18 cellular contexts compared by ENCODE assay signal in the genomic region with DNA sequence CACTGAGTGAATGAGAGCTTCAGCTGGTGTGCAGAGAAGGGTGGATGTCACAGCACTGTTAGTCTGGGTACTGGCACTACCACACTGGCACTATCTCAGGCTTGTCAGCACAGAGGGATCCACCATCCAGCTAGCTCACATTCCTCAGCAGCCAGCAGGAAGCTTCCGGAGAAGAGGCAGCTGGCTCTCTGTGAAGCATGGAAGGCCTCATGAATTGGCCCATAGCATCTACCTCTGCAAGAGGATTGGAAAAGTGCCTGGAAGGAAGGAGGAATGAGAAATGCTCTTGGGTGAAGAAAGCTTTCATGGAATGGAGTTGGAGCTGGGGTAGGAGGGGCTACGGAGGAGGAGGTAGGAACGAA. TPM values are rescaled to one million over a fixed set of nuclear protein-coding genes. Genes with fewer than 3 reads are reported as not detected.
DNase-seq lines count a peak whose midpoint lies in the region; ATAC-seq, FAIRE-seq and TF ChIP-seq lines count a peak whose summit lies in the region.
"Had no signal": no experiment of that assay in that cellular context is flagged by ENCODE, and none has a peak within 500 bp of the region (broad histone marks: within the 10 kb centered on the region; RNA-seq: fewer than 3 reads in every experiment).

No MANE protein-coding gene starts in this region.

- TF ChIP-seq CTCF in heart left ventricle (IDR thresholded peaks at IDR 0.05): no peak
- TF ChIP-seq CTCF in keratinocyte (optimal IDR thresholded peaks at IDR 0.05 in 1 of 3, IDR thresholded peaks at IDR 0.05 in 1 of 3, conservative IDR thresholded peaks at IDR 0.05 in 1 of 3; ENCODE audit: extremely low read depth in 1 of 3, insufficient read depth in 2 of 3, low read length in 3 of 3): no peak
- no peak for TF ChIP-seq CTCF in spleen (IDR thresholded peaks at IDR 0.05 in 8 of 11, conservative IDR thresholded peaks at IDR 0.05 in 3 of 11)

- peak; percentile 9 for FAIRE-seq in keratinocyte (lab: Jason Lieb, UNC)

- H3K36me3 ChIP-seq in heart left ventricle: no peaks in the 10 kb centered on the region
- no peaks in the 10 kb centered on the region for H3K36me3 ChIP-seq in GM23248 (ENCODE audit: low read depth)
- no peaks in the 10 kb centered on the region for H3K36me3 ChIP-seq in keratinocyte (ENCODE audit: control insufficient read depth in 2 of 2, extremely low read depth in 1 of 2, insufficient read depth in 2 of 2, low read length in 2 of 2)
- H3K36me3 ChIP-seq in spleen: no peaks in the 10 kb centered on the region

- intact Hi-C loops in left cardiac atrium (cut with DNase I) (no loop called here), heart left ventricle (cut with DNase I) (no loop called here), spleen (cut with DNase I; ENCODE audit: low total_unique reads) (no loop called here)

- DNase-seq in left cardiac atrium (no peak), heart left ventricle (no peak), GM23248 (peak; percentile 63), keratinocyte (ENCODE audit: low read depth, low spot score) (no peak), spleen (peak; percentile 27), HK-2 (ENCODE audit: unreplicated experiment) (no peak), C1 segment of cervical spinal cord (lab: John Stamatoyannopoulos, UW) (no peak)
- DNase-seq: CD8-positive, alpha-beta memory T cell; DMS 273 treated with DMSO at 0.1 percent for 48 hours; HCEC 1CT; NCI-H774 had no signal

- H3K9me3 ChIP-seq in heart left ventricle (no peaks in the 10 kb centered on the region), GM23248 (ENCODE audit: low read depth) (no peaks in the 10 kb centered on the region), keratinocyte (ENCODE audit: control insufficient read depth, low read depth, low read length) (no peaks in the 10 kb centered on the region), spleen (no peaks in the 10 kb centered on the region)

- no peak overlapping the region for H3K4me3 ChIP-seq in heart left ventricle
- no peak overlapping the region for H3K4me3 ChIP-seq in GM23248
- H3K4me3 ChIP-seq in keratinocyte (ENCODE audit: control insufficient read depth in 2 of 3, extremely low read depth in 1 of 3, insufficient read depth in 2 of 3, low read depth in 1 of 3, low read length in 3 of 3): no peak overlapping the region
- H3K4me3 ChIP-seq in spleen: no peak overlapping the region
- H3K4me3 ChIP-seq: SK-N-MC had no signal

- H3K4me1 ChIP-seq in heart left ventricle (peaks cover 0 to 19% (median 0%) of the 10 kb centered on the region in 12 donors), GM23248 (ENCODE audit: insufficient read depth) (peaks cover 9% of the 10 kb centered on the region), keratinocyte (ENCODE audit: control insufficient read depth, extremely low read depth, insufficient read depth, low read length) (peaks cover 12% of the 10 kb centered on the region), spleen (peaks cover 0 to 13% (median 8%) of the 10 kb centered on the region in 6 donors)

- in situ Hi-C loops in GM23248 (cut with MboI): no loop called here

- H4K20me1 ChIP-seq in GM23248 (ENCODE audit: insufficient read depth): no peaks in the 10 kb centered on the region
- no peaks in the 10 kb centered on the region for H4K20me1 ChIP-seq in keratinocyte (ENCODE audit: control insufficient read depth, extremely low read depth, insufficient read depth, low read length)

- peaks cover 0 to 45% (median 11%) of the 10 kb centered on the region in 9 donors for H3K27me3 ChIP-seq in heart left ventricle
- no peaks in the 10 kb centered on the region for H3K27me3 ChIP-seq in GM23248 (replicated peaks; ENCODE audit: insufficient read depth)
- peaks cover 30% of the 10 kb centered on the region for H3K27me3 ChIP-seq in keratinocyte (ENCODE audit: control insufficient read depth, extremely low read depth, insufficient read depth, low read length)
- peaks cover 4 to 68% (median 23%) of the 10 kb centered on the region in 7 donors for H3K27me3 ChIP-seq in spleen (replicated peaks in 1 of 7)

- 0 out of 2 replicates have a peak, but pooled peaks cover 4% of the 10 kb centered on the region for H3F3A ChIP-seq in GM23248 (ENCODE audit: insufficient read depth)

- ATAC-seq in left cardiac atrium (peak; percentile 35 to 52), heart left ventricle (no peak), HG02588 (IDR thresholded peaks at IDR 0.05; ENCODE audit: unreplicated experiment) (no peak)

- H3K9me1 ChIP-seq in keratinocyte (ENCODE audit: control insufficient read depth, extremely low read depth, insufficient read depth, low read length): no peaks in the 10 kb centered on the region

- no peak overlapping the region for H2AFZ ChIP-seq in GM23248
- no peak overlapping the region for H2AFZ ChIP-seq in keratinocyte (ENCODE audit: control insufficient read depth, low read length)

- H3K79me2 ChIP-seq in GM23248 (ENCODE audit: insufficient read depth) (no peaks in the 10 kb centered on the region), keratinocyte (ENCODE audit: control insufficient read depth, insufficient read depth, low read length) (no peaks in the 10 kb centered on the region)

- peak overlapping the region; percentile 39; the same call in 1 of the 2 replicates for H3K9ac ChIP-seq in GM23248
- H3K9ac ChIP-seq in keratinocyte (ENCODE audit: control insufficient read depth, extremely low read depth, insufficient read depth, low read length): no peak overlapping the region

- H3K4me2 ChIP-seq in GM23248 (ENCODE audit: unreplicated experiment) (no peak overlapping the region), keratinocyte (ENCODE audit: control insufficient read depth, extremely low read depth, insufficient read depth, low read depth, low read length) (no peak overlapping the region)

- dilution Hi-C loops in keratinocyte (cut with MboI; ENCODE audit: extremely low pct_ligation_motif_present, low sequenced_read_pairs): no loop called here

- no peak for TF ChIP-seq POLR2A in heart left ventricle (IDR thresholded peaks at IDR 0.05)
- TF ChIP-seq POLR2A in spleen (IDR thresholded peaks at IDR 0.05): no peak

- 55 to 69% (median 64%) methylated on average over 3 of the region's 3 CpGs for WGBS in heart left ventricle, 4 donors
- 48 to 60% methylated on average over 3 of the region's 3 CpGs for WGBS in GM23248 (ENCODE audit: low coverage in 1 of 2, low lambda C conversion rate in 2 of 2, missing lambda C conversion rate in 2 of 2), 2 experiments
- WGBS in spleen, 5 donors: 85 to 96% (median 89%) methylated on average over 3 of the region's 3 CpGs

- H3K9me2 ChIP-seq in GM23248 (ENCODE audit: insufficient read depth): no peaks in the 10 kb centered on the region

- no peak overlapping the region for H3K27ac ChIP-seq in heart left ventricle
- H3K27ac ChIP-seq in GM23248: peak overlapping the region; percentile 62
- no peak overlapping the region for H3K27ac ChIP-seq in keratinocyte (ENCODE audit: control insufficient read depth, insufficient read depth, low read length)
- no peak overlapping the region for H3K27ac ChIP-seq in spleen
- H3K27ac ChIP-seq: SK-N-MC had no signal

RNA-seq across cellular contexts. Expression of a gene that starts 9.9 kb away (rescaled TPM):
- total RNA-seq in left cardiac atrium (not detected), heart left ventricle (not detected), spleen (not detected)
- polyA plus RNA-seq in heart left ventricle (not detected), GM23248 (2016; fragmentation: Nextera tagmentation; extraction: Ambion mirVana) (not detected in 2 replicates), keratinocyte (not detected in 3 replicates), spleen (not detected)
- total RNA-seq in GM23248 (2014; rRNA removed; shearing (Covaris generic)): not detected in 2 replicates
- not detected for polyA plus RNA-seq in keratinocyte (2011; ENCODE audit: low read depth)
- polyA plus RNA-seq in keratinocyte (2011; cell fraction: cytosol; rRNA removed): not detected in 2 replicates
- not detected in 2 replicates for polyA plus RNA-seq in keratinocyte (2011; cell fraction: nucleus; rRNA removed)
- not detected in 2 replicates for polyA plus RNA-seq in keratinocyte (2012; ENCODE audit: low replicate concordance)
- polyA minus RNA-seq in keratinocyte: not detected in 3 replicates
- not detected for polyA minus RNA-seq in keratinocyte (2011; cell fraction: cytosol; rRNA and poly(A)+ RNA removed)
- not detected in 2 replicates for polyA minus RNA-seq in keratinocyte (2011; cell fraction: nucleus; rRNA and poly(A)+ RNA removed)
- total RNA-seq: A673; CD8-positive, alpha-beta memory T cell; Daoy had no signal
- polyA plus RNA-seq: CD8-positive, alpha-beta memory T cell had no signal

RNA-seq across cellular contexts. Expression of a gene that starts 19.9 kb away (rescaled TPM):
- total RNA-seq in left cardiac atrium: not detected
- total RNA-seq in heart left ventricle: not detected
- not detected for polyA plus RNA-seq in heart left ventricle
- total RNA-seq in GM23248 (2014; rRNA removed; shearing (Covaris generic)): 0.11 TPM in 1 of 2 replicates, not detected in the other
- 0.34 and 0.95 TPM in 2 replicates for polyA plus RNA-seq in GM23248 (2016; fragmentation: Nextera tagmentation; extraction: Ambion mirVana)
- 0.03 to 0.15 TPM in 2 of 3 replicates, not detected in the other for polyA plus RNA-seq in keratinocyte
- polyA plus RNA-seq in keratinocyte (2011; ENCODE audit: low read depth): 0.96 TPM
- polyA plus RNA-seq in keratinocyte (2011; cell fraction: cytosol; rRNA removed): 0.04 and 0.05 TPM in 2 replicates
- 0.09 TPM in 1 of 2 replicates, not detected in the other for polyA plus RNA-seq in keratinocyte (2011; cell fraction: nucleus; rRNA removed)
- polyA plus RNA-seq in keratinocyte (2012; ENCODE audit: low replicate concordance): 0.09 and 0.95 TPM in 2 replicates
- 0.20 TPM in 1 of 3 replicates, not detected in the others for polyA minus RNA-seq in keratinocyte
- polyA minus RNA-seq in keratinocyte (2011; cell fraction: cytosol; rRNA and poly(A)+ RNA removed): not detected
- polyA minus RNA-seq in keratinocyte (2011; cell fraction: nucleus; rRNA and poly(A)+ RNA removed): not detected in 2 replicates
- total RNA-seq in spleen: not detected
- under 1 TPM in 2 of 3 donors, not detected in 1; 0.05 to 0.37 TPM for polyA plus RNA-seq in spleen
- total RNA-seq: CD8-positive, alpha-beta memory T cell had no signal
- polyA plus RNA-seq: CD8-positive, alpha-beta memory T cell had no signal

RNA-seq across cellular contexts. Expression of a gene that starts 36.8 kb away (rescaled TPM):
- not detected for total RNA-seq in left cardiac atrium
- not detected for total RNA-seq in heart left ventricle
- not detected for polyA plus RNA-seq in heart left ventricle
- total RNA-seq in GM23248 (2014; rRNA removed; shearing (Covaris generic)): 0.11 TPM in 1 of 2 replicates, not detected in the other
- polyA plus RNA-seq in GM23248 (2016; fragmentation: Nextera tagmentation; extraction: Ambion mirVana): 0.16 and 0.27 TPM in 2 replicates
- polyA plus RNA-seq in keratinocyte: 0.03 TPM in 1 of 3 replicates, not detected in the others
- polyA plus RNA-seq in keratinocyte (2011; ENCODE audit: low read depth): not detected
- not detected in 2 replicates for polyA plus RNA-seq in keratinocyte (2011; cell fraction: cytosol; rRNA removed)
- not detected in 2 replicates for polyA plus RNA-seq in keratinocyte (2011; cell fraction: nucleus; rRNA removed)
- polyA plus RNA-seq in keratinocyte (2012; ENCODE audit: low replicate concordance): 0.20 TPM in 1 of 2 replicates, not detected in the other
- polyA minus RNA-seq in keratinocyte: not detected in 3 replicates
- not detected for polyA minus RNA-seq in keratinocyte (2011; cell fraction: cytosol; rRNA and poly(A)+ RNA removed)
- not detected in 2 replicates for polyA minus RNA-seq in keratinocyte (2011; cell fraction: nucleus; rRNA and poly(A)+ RNA removed)
- under 1 TPM in 2 of 7 donors, not detected in 5; 0.17 to 0.26 TPM for total RNA-seq in spleen
- under 1 TPM in 2 of 3 donors, not detected in 1; 0.08 to 0.09 TPM for polyA plus RNA-seq in spleen
- total RNA-seq: A673 had no signal
- polyA plus RNA-seq: CD8-positive, alpha-beta memory T cell had no signal

RNA-seq across cellular contexts. Expression of a gene that starts 56.0 kb away (rescaled TPM):
- total RNA-seq in left cardiac atrium: not detected
- not detected for total RNA-seq in heart left ventricle
- not detected for polyA plus RNA-seq in heart left ventricle
- total RNA-seq in GM23248 (2014; rRNA removed; shearing (Covaris generic)): not detected in 2 replicates
- polyA plus RNA-seq in GM23248 (2016; fragmentation: Nextera tagmentation; extraction: Ambion mirVana): not detected in 2 replicates
- polyA plus RNA-seq in keratinocyte: not detected in 3 replicates
- polyA plus RNA-seq in keratinocyte (2011; ENCODE audit: low read depth): not detected
- polyA plus RNA-seq in keratinocyte (2011; cell fraction: cytosol; rRNA removed): not detected in 2 replicates
- not detected in 2 replicates for polyA plus RNA-seq in keratinocyte (2011; cell fraction: nucleus; rRNA removed)
- polyA plus RNA-seq in keratinocyte (2012; ENCODE audit: low replicate concordance): not detected in 2 replicates
- polyA minus RNA-seq in keratinocyte: not detected in 3 replicates
- not detected for polyA minus RNA-seq in keratinocyte (2011; cell fraction: cytosol; rRNA and poly(A)+ RNA removed)
- not detected in 2 replicates for polyA minus RNA-seq in keratinocyte (2011; cell fraction: nucleus; rRNA and poly(A)+ RNA removed)
- under 1 TPM in 1 of 7 donors, not detected in 6; 0.52 TPM for total RNA-seq in spleen
- polyA plus RNA-seq in spleen: not detected
- total RNA-seq: A673; CD8-positive, alpha-beta memory T cell; HT1080; NCI-H460 had no signal
- polyA plus RNA-seq: BJ; CD8-positive, alpha-beta memory T cell had no signal

Comparison
In these comparisons a context has a peak if more than half of its experiments do, and no peak if none do; other contexts are left out.
1. ATAC-seq: peak in left cardiac atrium (2 of 2); none in heart left ventricle (0 of 4) and HG02588 (single experiment).
2. DNase-seq: peak in GM23248 (single experiment) and spleen (single experiment); none in left cardiac atrium (single experiment), heart left ventricle (0 of 5), keratinocyte (single experiment), HK-2 (single experiment) and C1 segment of cervical spinal cord (0 of 14).